ENCODE assay signal across 29 cellular contexts in the genomic region with DNA sequence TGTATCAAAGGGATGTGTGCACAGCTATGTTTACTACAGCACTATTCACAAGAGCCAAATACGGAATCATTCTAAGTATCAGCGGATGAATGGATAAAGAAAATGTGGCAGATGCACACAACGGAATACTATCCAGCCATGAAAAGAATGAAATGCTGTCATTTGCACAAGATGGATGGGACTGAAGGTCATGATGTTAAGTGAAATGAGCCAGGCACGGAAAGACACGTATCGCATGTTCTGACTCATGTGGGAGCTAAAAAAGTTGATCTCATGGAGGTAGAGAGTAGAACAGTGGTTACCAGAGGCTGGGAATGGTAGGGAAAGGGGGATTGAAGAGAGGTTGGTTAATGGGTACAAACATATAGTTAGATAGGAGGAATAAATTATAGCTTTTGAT. TPM values are rescaled to one million over a fixed set of nuclear protein-coding genes. Genes with fewer than 3 reads are reported as not detected.
"Had no signal": no experiment of that assay in that cellular context is flagged by ENCODE, and none has a peak within 500 bp of the region (broad histone marks: within the 10 kb centered on the region; RNA-seq: fewer than 3 reads in every experiment).

No MANE protein-coding gene starts in this region.

- DNase-seq: kidney glomerular epithelial cell; left cardiac atrium; left lung; lower lobe of right lung; mammary epithelial cell; mesendoderm; naive B cell; natural killer cell; ovary; right lobe of liver; stimulated activated CD4-positive, alpha-beta T cell treated with anti-CD3 and anti-CD28 coated beads, Interleukin-1b, Interleukin-23, amount 100 ng/mL, for 48 hours; stimulated activated CD4-positive, alpha-beta T cell treated with anti-CD3 and anti-CD28 coated beads, Interleukin-2, amount 100 ng/mL, for 48 hours; stimulated activated CD4-positive, alpha-beta T cell treated with anti-CD3 and anti-CD28 coated beads, Interleukin-4, amount 100 ng/mL, for 4 hours; stimulated activated CD8-positive, alpha-beta memory T cell treated with anti-CD3 and anti-CD28 coated beads, Interleukin-4, amount 100 ng/mL, for 48 hours; stimulated activated naive CD4-positive, alpha-beta T cell treated with Interleukin-2 at 50 U/mL for 16 hours; stimulated activated naive CD8-positive, alpha-beta T cell treated with anti-CD3 and anti-CD28 coated beads, Interleukin-15, amount 100 ng/mL, for 72 hours; substantia nigra; upper lobe of left lung had no signal

- H3K36me3 ChIP-seq: ovary had no signal

- H3K9me3 Mint-ChIP-seq: mesothelial cell of epicardium; naive B cell; natural killer cell; stimulated activated memory B cell treated with anti-CD40 and anti-IgM and Interleukin-4, amounts not matched to agents 10 μg/mL and 1 μg/mL and 100 μg/mL, for 72 hours; stimulated activated naive CD8-positive, alpha-beta T cell treated with anti-CD3 and anti-CD28 coated beads, Interleukin-15, amount 100 ng/mL, for 72 hours had no signal

- H3K4me2 ChIP-seq: hepatocyte, smooth muscle cell had no signal

- H3K4me1 ChIP-seq: left lung, lower lobe of right lung, right atrium auricular region, right lobe of liver, tibial nerve, upper lobe of left lung had no signal

- H3K4me3 Mint-ChIP-seq: mesothelial cell of epicardium; naive B cell; natural killer cell; stimulated activated memory B cell treated with anti-CD40 and anti-IgM and Interleukin-4, amounts not matched to agents 10 μg/mL and 1 μg/mL and 100 μg/mL, for 72 hours; stimulated activated naive CD8-positive, alpha-beta T cell treated with anti-CD3 and anti-CD28 coated beads, Interleukin-15, amount 100 ng/mL, for 72 hours had no signal

- H3K4me3 ChIP-seq: hepatocyte, left lung, lower lobe of right lung, ovary, right atrium auricular region, right lobe of liver, smooth muscle cell, tibial nerve, upper lobe of left lung had no signal

- H3K27ac Mint-ChIP-seq: mesothelial cell of epicardium; progenitor cell of endocrine pancreas; stimulated activated memory B cell treated with anti-CD40 and anti-IgM and Interleukin-4, amounts not matched to agents 10 μg/mL and 1 μg/mL and 100 μg/mL, for 72 hours; stimulated activated naive CD8-positive, alpha-beta T cell treated with anti-CD3 and anti-CD28 coated beads, Interleukin-15, amount 100 ng/mL, for 72 hours had no signal

- H3K79me2 ChIP-seq: hepatocyte had no signal

- H3K27me3 ChIP-seq: hepatocyte, left lung, ovary, right atrium auricular region, right lobe of liver, tibial nerve, upper lobe of left lung had no signal

- H2AFZ ChIP-seq: hepatocyte had no signal

- H3K4me1 Mint-ChIP-seq: stimulated activated memory B cell treated with anti-CD40 and anti-IgM and Interleukin-4, amounts not matched to agents 10 μg/mL and 1 μg/mL and 100 μg/mL, for 72 hours; stimulated activated naive CD8-positive, alpha-beta T cell treated with anti-CD3 and anti-CD28 coated beads, Interleukin-15, amount 100 ng/mL, for 72 hours had no signal

- H3K9me3 ChIP-seq: left lung, lower lobe of right lung, ovary, right atrium auricular region, right lobe of liver, tibial nerve, upper lobe of left lung had no signal

- ATAC-seq: left cardiac atrium; left lung; lower lobe of right lung; natural killer cell; right lobe of liver; stimulated activated memory B cell treated with anti-CD40 and anti-IgM and Interleukin-4, amounts not matched to agents 10 μg/mL and 1 μg/mL and 100 μg/mL, for 72 hours; stimulated activated naive CD8-positive, alpha-beta T cell treated with anti-CD3 and anti-CD28 coated beads, Interleukin-15, amount 100 ng/mL, for 72 hours had no signal

- H3K27me3 Mint-ChIP-seq: naive B cell; progenitor cell of endocrine pancreas; stimulated activated memory B cell treated with anti-CD40 and anti-IgM and Interleukin-4, amounts not matched to agents 10 μg/mL and 1 μg/mL and 100 μg/mL, for 72 hours; stimulated activated naive CD8-positive, alpha-beta T cell treated with anti-CD3 and anti-CD28 coated beads, Interleukin-15, amount 100 ng/mL, for 72 hours had no signal

- H3K27ac ChIP-seq: hepatocyte, left lung, lower lobe of right lung, ovary, right atrium auricular region, right lobe of liver, tibial nerve, upper lobe of left lung had no signal

RNA-seq across cellular contexts. Expression of a gene that starts 25.9 kb away (rescaled TPM):
- total RNA-seq: left lung, liver, lower lobe of right lung, natural killer cell, progenitor cell of endocrine pancreas, pulmonary artery endothelial cell, skeletal muscle tissue, upper lobe of left lung, urinary bladder had no signal
- polyA plus RNA-seq: liver had no signal
